14 cellular contexts compared by ENCODE assay signal in the genomic region with DNA sequence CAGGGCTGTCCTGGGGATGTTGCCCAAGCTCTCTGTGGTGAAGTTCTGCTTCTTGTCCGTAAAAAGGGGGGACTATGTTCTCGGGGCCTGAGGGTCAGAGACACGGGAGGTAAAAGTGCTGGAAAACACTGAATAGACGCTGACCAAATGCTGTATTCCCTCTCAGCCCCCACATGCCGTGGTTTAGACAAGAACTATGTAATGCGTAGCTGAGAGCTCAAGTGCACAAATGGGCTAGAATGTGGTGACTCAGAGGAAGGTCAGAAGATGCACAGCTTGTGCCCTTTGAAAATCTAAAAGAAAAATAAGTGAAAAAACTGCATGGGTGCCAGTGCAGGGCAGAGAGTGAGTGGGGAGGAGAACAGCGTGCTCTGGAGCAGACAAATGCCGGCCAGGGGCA.
A peak's percentile ranks its signal among the peaks of the same experiment; 100 is the strongest.
DNase-seq lines count a peak whose midpoint lies in the region; ATAC-seq and TF ChIP-seq lines count a peak whose summit lies in the region.
"Had no signal": no experiment of that assay in that cellular context is flagged by ENCODE, and none has a peak within 500 bp of the region (broad histone marks: within the 10 kb centered on the region; RNA-seq: fewer than 3 reads in every experiment).

No MANE protein-coding gene starts in this region.

- CTCF ChIA-PET in AG04450 (lab: Charles Lee), result interaction anchor here (2.9 kb wide), 1 partner anchor 214 kb away, joined by 11 read pairs; no protein-coding TSS in a partner anchor

- DNase-seq in AG04450 (ENCODE audit: low read depth, low spot score) (peak; percentile 64), HK-2 (ENCODE audit: unreplicated experiment) (peak; percentile 15), astrocyte of the hippocampus (ENCODE audit: low read depth, low spot score) (peak; percentile 80), kidney epithelial cell (ENCODE audit: low read depth) (peak; percentile 74), ACHN (no peak), HuH-7 (ENCODE audit: low spot score) (no peak), G401 (ENCODE audit: low spot score) (no peak)
- DNase-seq: BE2C, Kasumi-1, left ventricle myocardium superior, NCI-H345, psoas muscle had no signal

- H3K4me3 ChIP-seq in AG04450 (ENCODE audit: low read depth, low read length) (no peak overlapping the region), kidney epithelial cell (ENCODE audit: low read depth, low read length) (no peak overlapping the region)
- H3K4me3 ChIP-seq: esophagus muscularis mucosa, psoas muscle had no signal

- peak overlapping the region; percentile 86 for H3K27ac ChIP-seq in AG04450 (ENCODE audit: low read depth, low read length)
- H3K27ac ChIP-seq: esophagus muscularis mucosa, psoas muscle had no signal

- H3K9me3 ChIP-seq in AG04450 (ENCODE audit: control insufficient read depth, insufficient read depth, low read length), result no peaks in the 10 kb centered on the region
- H3K9me3 ChIP-seq: BE2C, esophagus muscularis mucosa, psoas muscle had no signal

- TF ChIP-seq CTCF in AG04450 (IDR thresholded peaks at IDR 0.05; ENCODE audit: low read depth, low read length) (no peak), kidney epithelial cell (IDR thresholded peaks at IDR 0.05; ENCODE audit: insufficient read depth, low read length, poor library complexity, severe bottlenecking) (no peak)

- in situ Hi-C loops in ACHN (cut with HindIII; ENCODE audit: low pct_ligation_motif_present, low pct_unique_long_range_greater_than_20kb, low sequenced_read_pairs), result no loop called here
- in situ Hi-C loops in G401 (cut with HindIII; ENCODE audit: low sequenced_read_pairs), result no loop called here

- POLR2A ChIA-PET in AG04450 (lab: Yijun Ruan, JAX), result interaction anchor here (0.8 kb wide), 1 partner anchor 142 kb away, joined by 3 read pairs; the partner anchor contains the start of gene RFX8

- ATAC-seq in HG03159 (IDR thresholded peaks at IDR 0.05; ENCODE audit: unreplicated experiment), result no peak
- ATAC-seq: psoas muscle had no signal

- H3K27me3 ChIP-seq in AG04450 (ENCODE audit: control insufficient read depth, insufficient read depth, low read length), result no peaks in the 10 kb centered on the region
- no peaks in the 10 kb centered on the region for H3K27me3 ChIP-seq in kidney epithelial cell (ENCODE audit: control insufficient read depth, insufficient read depth, low read length)
- H3K27me3 ChIP-seq: BE2C, esophagus muscularis mucosa had no signal

- H3K36me3 ChIP-seq in kidney epithelial cell (ENCODE audit: control insufficient read depth, insufficient read depth, low read length), result no peaks in the 10 kb centered on the region
- H3K36me3 ChIP-seq: BE2C, esophagus muscularis mucosa had no signal

Comparison
In these comparisons a context has a peak if more than half of its experiments do, and no peak if none do; other contexts are left out.
1. DNase-seq: peak in AG04450 (single experiment), HK-2 (single experiment), astrocyte of the hippocampus (single experiment) and kidney epithelial cell (single experiment); none in ACHN (single experiment), HuH-7 (single experiment) and G401 (single experiment).